Comparison of ENCODE assay signal across 8 cellular contexts in genomic region chr21:46285206-46285661, GRCh38. TPM values are rescaled to one million over a fixed set of nuclear protein-coding genes. Genes with fewer than 3 reads are reported as not detected.
DNase-seq lines count a peak whose midpoint lies in the region; ATAC-seq and TF ChIP-seq lines count a peak whose summit lies in the region.

Gene MCM3AP, minus strand, starts transcription at chr21:46285611. Its CDS starts 325 bp downstream, at chr21:46285286.

- no peaks in the 10 kb centered on the region for H3K27me3 Mint-ChIP-seq in activated naive CD8-positive, alpha-beta T cell treated with anti-CD3 and anti-CD28 coated beads for 36 hours

- peaks cover 35% of the 10 kb centered on the region for H3K4me1 Mint-ChIP-seq in activated naive CD8-positive, alpha-beta T cell treated with anti-CD3 and anti-CD28 coated beads for 36 hours

- peaks cover 12% of the 10 kb centered on the region for H4K20me1 ChIP-seq in hepatocyte (ENCODE audit: insufficient read depth, poor library complexity, severe bottlenecking)

- peaks cover 76% of the 10 kb centered on the region for H3K79me2 ChIP-seq in hepatocyte

- H3K36me3 ChIP-seq in HUES48 (ENCODE audit: control insufficient read depth, insufficient read depth, low read length) (peaks cover 37% of the 10 kb centered on the region), hepatocyte (replicated peaks; ENCODE audit: insufficient read depth, low read depth) (no peaks in the 10 kb centered on the region), skeletal muscle tissue (ENCODE audit: control insufficient read depth in 3 of 3, insufficient read depth in 3 of 3, low read length in 3 of 3) (peaks cover 13 to 28% (median 23%) of the 10 kb centered on the region in 3 donors)

- H3K4me3 ChIP-seq in HUES48 (ENCODE audit: low read depth, low read length): peak within 1 kb of the TSS; percentile 85
- peak within 1 kb of the TSS; percentile 86 for H3K4me3 ChIP-seq in hepatocyte
- H3K4me3 ChIP-seq in skeletal muscle tissue (ENCODE audit: low read length in 3 of 3): peak within 1 kb of the TSS; percentile 77 to 94 (median 91)

- no peak for ATAC-seq in GM18505 (IDR thresholded peaks at IDR 0.05; ENCODE audit: unreplicated experiment)

- 44% methylated on average over 6 of the region's 6 CpGs for WGBS in hepatocyte (ENCODE audit: low lambda C conversion rate, missing lambda C conversion rate)

- H3K27ac Mint-ChIP-seq in activated naive CD8-positive, alpha-beta T cell treated with anti-CD3 and anti-CD28 coated beads for 36 hours: peak within 1 kb of the TSS; percentile 97

- H3K9me2 ChIP-seq in hepatocyte (replicated peaks; ENCODE audit: insufficient read depth): no peaks in the 10 kb centered on the region

- peak within 1 kb of the TSS; percentile 90 for H2AFZ ChIP-seq in hepatocyte

- H3K9me3 ChIP-seq in HUES48 (ENCODE audit: control insufficient read depth, insufficient read depth, low read length) (no peaks in the 10 kb centered on the region), hepatocyte (ENCODE audit: low read depth) (no peaks in the 10 kb centered on the region), skeletal muscle tissue (ENCODE audit: control insufficient read depth in 3 of 3, low read length in 3 of 3) (no peaks in the 10 kb centered on the region)

- peaks cover 26% of the 10 kb centered on the region for H3K4me1 ChIP-seq in HUES48 (ENCODE audit: control insufficient read depth, insufficient read depth, low read length)
- peaks cover 27% of the 10 kb centered on the region for H3K4me1 ChIP-seq in hepatocyte (ENCODE audit: insufficient read depth)
- H3K4me1 ChIP-seq in skeletal muscle tissue (ENCODE audit: control insufficient read depth in 3 of 3, insufficient read depth in 3 of 3, low read length in 3 of 3): peaks cover 24 to 33% (median 29%) of the 10 kb centered on the region in 3 donors

- peaks cover 32% of the 10 kb centered on the region for H3K36me3 Mint-ChIP-seq in activated naive CD8-positive, alpha-beta T cell treated with anti-CD3 and anti-CD28 coated beads for 36 hours

- H3K4me2 ChIP-seq in hepatocyte: peak within 1 kb of the TSS; percentile 92

- TF ChIP-seq POLR2A in GM18505 (IDR thresholded peaks at IDR 0.05; ENCODE audit: borderline replicate concordance, extremely low read depth, insufficient read depth, insufficient read length): no peak

- no peaks in the 10 kb centered on the region for H3K9me3 Mint-ChIP-seq in activated naive CD8-positive, alpha-beta T cell treated with anti-CD3 and anti-CD28 coated beads for 36 hours

- H3K9ac ChIP-seq in HUES48 (ENCODE audit: low read depth, low read length) (peak within 1 kb of the TSS; percentile 80), skeletal muscle tissue (ENCODE audit: low read depth in 1 of 3, low read length in 3 of 3) (peak within 1 kb of the TSS; percentile 88 to 96 (median 95))

- no peak for DNase-seq in activated naive CD8-positive, alpha-beta T cell treated with anti-CD3 and anti-CD28 coated beads for 36 hours
- DNase-seq in hepatocyte (ENCODE audit: low spot score): no peak
- DNase-seq in HuH-7.5 (ENCODE audit: low spot score): no peak
- no peak for DNase-seq in GM19238 (ENCODE audit: insufficient read length, low spot score)
- DNase-seq in activated effector memory CD4-positive, alpha-beta T cell treated with anti-CD3 and anti-CD28 coated beads, Interleukin-2, amount 50 U/mL, for 16 hours: no peak

- H3K4me3 Mint-ChIP-seq in activated naive CD8-positive, alpha-beta T cell treated with anti-CD3 and anti-CD28 coated beads for 36 hours: peak within 1 kb of the TSS; percentile 99

- TF ChIP-seq CTCF in hepatocyte (IDR thresholded peaks at IDR 0.05; ENCODE audit: poor library complexity): no peak

- no peaks in the 10 kb centered on the region for H3K27me3 ChIP-seq in HUES48 (ENCODE audit: control insufficient read depth, insufficient read depth, low read length)
- H3K27me3 ChIP-seq in hepatocyte: no peaks in the 10 kb centered on the region
- H3K27me3 ChIP-seq in skeletal muscle tissue (ENCODE audit: control insufficient read depth in 3 of 3, insufficient read depth in 3 of 3, low read length in 3 of 3): no peaks in the 10 kb centered on the region

- H3K27ac ChIP-seq in HUES48 (ENCODE audit: low read depth, low read length) (peak within 1 kb of the TSS; percentile 98), hepatocyte (peak within 1 kb of the TSS; percentile 97), skeletal muscle tissue (ENCODE audit: low read depth, low read length) (peak within 1 kb of the TSS; percentile 91)

RNA-seq across cellular contexts. Expression of gene MCM3AP, which starts in this region (rescaled TPM):
- total RNA-seq in activated naive CD8-positive, alpha-beta T cell treated with anti-CD3 and anti-CD28 coated beads for 36 hours: 100 to 1,000 TPM; 112 to 117 TPM
- total RNA-seq in hepatocyte: 52.5 and 64.8 TPM in 2 replicates
- polyA plus RNA-seq in hepatocyte: 29.1 and 35.4 TPM in 2 replicates
- total RNA-seq in skeletal muscle tissue: 237 TPM
